27 cellular contexts compared by ENCODE assay signal in the genomic region with DNA sequence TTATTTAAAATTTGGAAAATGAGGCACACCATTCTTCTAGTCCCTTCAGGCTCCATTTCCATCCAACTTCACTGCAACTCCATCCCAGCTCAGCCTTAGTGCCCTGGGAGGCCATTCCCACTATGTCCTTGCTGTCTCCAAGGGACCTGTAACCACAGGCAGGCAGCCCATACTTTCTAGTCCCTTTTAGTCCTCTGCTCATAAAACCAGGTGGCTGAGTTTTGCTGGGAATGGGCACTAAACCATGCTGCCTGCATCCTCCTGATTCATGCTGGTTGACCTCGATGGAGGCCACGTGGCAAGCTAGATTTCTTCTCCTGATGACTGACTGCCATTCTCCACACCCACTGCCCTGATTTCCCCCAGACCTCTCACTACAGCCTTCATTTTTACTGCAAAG. TPM values are rescaled to one million over a fixed set of nuclear protein-coding genes. Genes with fewer than 3 reads are reported as not detected.
"Had no signal": no experiment of that assay in that cellular context is flagged by ENCODE, and none has a peak within 500 bp of the region (broad histone marks: within the 10 kb centered on the region; RNA-seq: fewer than 3 reads in every experiment).

No MANE protein-coding gene starts in this region.

- H3K9ac ChIP-seq: KMS-11 had no signal

- H3K36me3 Mint-ChIP-seq: brain had no signal

- H3K27ac ChIP-seq: KMS-11 had no signal

- H3K4me2 ChIP-seq: KMS-11 had no signal

- DNase-seq: activated B cell treated with CpG ODN at 0.5 μM for 24 hours; activated CD4-positive, alpha-beta T cell treated with anti-CD3 and anti-CD28 coated beads for 1 hour; activated CD4-positive, alpha-beta T cell treated with anti-CD3 and anti-CD28 coated beads, Interleukin-2, amount 10 ng/mL, durations not matched to agents 24 days and 14 days; activated naive CD4-positive, alpha-beta T cell treated with anti-CD3 and anti-CD28 coated beads, Interleukin-2, amount 50 U/mL, for 16 hours; activated T-cell treated with anti-CD3 and anti-CD28 coated beads for 4 hours; activated T-cell treated with anti-CD3 and anti-CD28 coated beads, Interleukin-2, amount 50 U/mL, for 48 hours; amygdala; MM.1S; NCI-H1105; NCI-H1436; NCI-H1694 treated with DMSO at 0.1 percent for 48 hours; NCI-H2029 treated with DMSO at 0.1 percent for 48 hours; NCI-H345; NCI-H510A; NCI-H69; PC-3; SHP77 treated with DMSO at 0.1 percent for 48 hours; T1000 had no signal

- H3K4me3 Mint-ChIP-seq: activated B cell treated with CpG ODN at 0.5 μM for 24 hours; activated CD4-positive, alpha-beta T cell treated with anti-CD3 and anti-CD28 coated beads, Interleukin-2, amount 10 ng/mL, durations not matched to agents 24 days and 14 days; activated T-helper 17 cell treated with anti-CD3 and anti-CD28 coated beads, Interleukin-2, amount 50 U/mL, for 72 hours; brain; central memory CD8-positive, alpha-beta T cell; T-helper 1 cell treated with Interleukin-12 subunit alpha and Interleukin-12 subunit beta and Interleukin-4 antibody, amounts not matched to agents 30 μg/mL and 1 μg/mL, for 36 hours had no signal

- H3K27ac Mint-ChIP-seq: activated B cell treated with CpG ODN at 0.5 μM for 24 hours; activated CD4-positive, alpha-beta T cell treated with anti-CD3 and anti-CD28 coated beads, Interleukin-2, amount 10 ng/mL, durations not matched to agents 24 days and 14 days; activated T-helper 17 cell treated with anti-CD3 and anti-CD28 coated beads, Interleukin-2, amount 50 U/mL, for 72 hours; brain; T-helper 1 cell treated with Interleukin-12 subunit alpha and Interleukin-12 subunit beta and Interleukin-4 antibody, amounts not matched to agents 30 μg/mL and 1 μg/mL, for 36 hours had no signal

- H3K9me3 Mint-ChIP-seq: activated B cell treated with CpG ODN at 0.5 μM for 24 hours; activated CD4-positive, alpha-beta T cell treated with anti-CD3 and anti-CD28 coated beads, Interleukin-2, amount 10 ng/mL, durations not matched to agents 24 days and 14 days; activated T-helper 17 cell treated with anti-CD3 and anti-CD28 coated beads, Interleukin-2, amount 50 U/mL, for 72 hours; brain; central memory CD8-positive, alpha-beta T cell; T-helper 1 cell treated with Interleukin-12 subunit alpha and Interleukin-12 subunit beta and Interleukin-4 antibody, amounts not matched to agents 30 μg/mL and 1 μg/mL, for 36 hours had no signal

- FAIRE-seq: astrocyte, TTC549 had no signal

- H3K4me1 Mint-ChIP-seq: activated B cell treated with CpG ODN at 0.5 μM for 24 hours had no signal

- ATAC-seq: activated T-helper 17 cell treated with anti-CD3 and anti-CD28 coated beads, Interleukin-2, amount 50 U/mL, for 72 hours; PC-3 had no signal

RNA-seq across cellular contexts. Expression of gene MYMX, which starts 27.5 kb away (rescaled TPM):
- total RNA-seq: activated B cell treated with CpG ODN at 0.5 μM for 24 hours; activated CD4-positive, alpha-beta T cell treated with anti-CD3 and anti-CD28 coated beads, Interleukin-2, amount 10 ng/mL, durations not matched to agents 24 days and 14 days; activated CD8-positive, alpha-beta memory T cell treated with anti-CD3 and anti-CD28 coated beads for 36 hours; activated T-helper 17 cell treated with anti-CD3 and anti-CD28 coated beads, Interleukin-2, amount 50 U/mL, for 72 hours; astrocyte; PC-3; SK-MEL-5 had no signal

RNA-seq across cellular contexts. Expression of gene CAPN11, which starts 30.6 kb away (rescaled TPM):
- total RNA-seq: activated B cell treated with CpG ODN at 0.5 μM for 24 hours; activated CD8-positive, alpha-beta memory T cell treated with anti-CD3 and anti-CD28 coated beads for 36 hours; astrocyte; PC-3; SK-MEL-5 had no signal
